Comparison of ENCODE assay signal across 1 cellular context in the genomic region with DNA sequence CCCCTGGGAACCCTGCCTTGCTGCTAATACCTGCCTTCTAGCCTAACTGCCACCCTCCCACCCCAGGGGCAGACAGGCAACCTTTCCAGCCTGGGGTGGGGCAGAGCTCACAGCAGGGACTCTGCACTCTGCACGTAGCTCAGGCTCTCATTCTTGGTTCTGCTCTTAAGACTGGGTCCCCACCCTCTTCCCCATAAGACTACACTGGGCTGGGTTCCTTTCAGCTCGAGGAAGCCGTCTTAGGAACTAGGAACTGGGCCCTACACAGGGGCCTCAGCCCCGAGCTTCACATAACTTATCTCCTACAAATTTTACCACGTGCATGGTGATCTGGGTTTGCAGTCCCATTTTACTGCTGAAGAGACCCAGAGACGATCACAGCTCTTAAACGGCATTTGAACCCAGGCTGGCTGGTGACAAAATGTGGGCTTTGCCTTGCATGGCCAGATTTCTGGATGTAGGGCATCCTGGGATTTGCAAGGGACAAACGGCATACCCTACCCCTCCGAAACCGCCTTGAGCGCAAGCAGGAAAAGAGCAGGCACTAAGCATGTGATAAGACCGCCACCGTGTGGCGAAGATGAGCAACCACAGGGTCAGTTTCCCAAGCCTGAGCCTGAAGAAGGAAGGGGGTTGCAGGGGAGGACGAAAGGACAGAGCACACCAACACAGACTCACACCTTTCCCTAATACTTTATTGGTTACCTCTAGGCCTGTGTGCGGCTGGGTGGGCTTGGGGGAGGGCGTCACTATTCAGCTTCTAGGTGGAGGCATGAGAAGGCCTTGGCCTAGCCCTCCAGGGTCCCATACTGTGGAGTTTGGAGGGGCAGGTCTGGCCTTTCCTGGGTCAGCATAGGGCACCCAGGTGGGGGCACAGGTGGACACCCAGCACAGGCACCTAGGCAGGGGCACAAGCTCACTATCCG.
TF ChIP-seq lines count a peak whose summit lies in the region.

No MANE protein-coding gene starts in this region.

TF ChIP-seq in HEK293, 187 proteins besides CTCF, POLR2A, EP300 and RAD21 (continued from another document and continues in another):
- TF ChIP-seq, protein P1, sequence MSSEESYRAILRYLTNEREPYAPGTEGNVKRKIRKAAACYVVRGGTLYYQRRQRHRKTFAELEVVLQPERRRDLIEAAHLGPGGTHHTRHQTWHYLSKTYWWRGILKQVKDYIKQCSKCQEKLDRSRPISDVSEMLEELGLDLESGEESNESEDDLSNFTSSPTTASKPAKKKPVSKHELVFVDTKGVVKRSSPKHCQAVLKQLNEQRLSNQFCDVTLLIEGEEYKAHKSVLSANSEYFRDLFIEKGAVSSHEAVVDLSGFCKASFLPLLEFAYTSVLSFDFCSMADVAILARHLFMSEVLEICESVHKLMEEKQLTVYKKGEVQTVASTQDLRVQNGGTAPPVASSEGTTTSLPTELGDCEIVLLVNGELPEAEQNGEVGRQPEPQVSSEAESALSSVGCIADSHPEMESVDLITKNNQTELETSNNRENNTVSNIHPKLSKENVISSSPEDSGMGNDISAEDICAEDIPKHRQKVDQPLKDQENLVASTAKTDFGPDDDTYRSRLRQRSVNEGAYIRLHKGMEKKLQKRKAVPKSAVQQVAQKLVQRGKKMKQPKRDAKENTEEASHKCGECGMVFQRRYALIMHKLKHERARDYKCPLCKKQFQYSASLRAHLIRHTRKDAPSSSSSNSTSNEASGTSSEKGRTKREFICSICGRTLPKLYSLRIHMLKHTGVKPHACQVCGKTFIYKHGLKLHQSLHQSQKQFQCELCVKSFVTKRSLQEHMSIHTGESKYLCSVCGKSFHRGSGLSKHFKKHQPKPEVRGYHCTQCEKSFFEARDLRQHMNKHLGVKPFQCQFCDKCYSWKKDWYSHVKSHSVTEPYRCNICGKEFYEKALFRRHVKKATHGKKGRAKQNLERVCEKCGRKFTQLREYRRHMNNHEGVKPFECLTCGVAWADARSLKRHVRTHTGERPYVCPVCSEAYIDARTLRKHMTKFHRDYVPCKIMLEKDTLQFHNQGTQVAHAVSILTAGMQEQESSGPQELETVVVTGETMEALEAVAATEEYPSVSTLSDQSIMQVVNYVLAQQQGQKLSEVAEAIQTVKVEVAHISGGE (tag by site-specific recombination; conservative IDR thresholded peaks at IDR 0.05; ENCODE audit: low read depth), result peak; percentile 47; the same call in 1 of the 2 replicates
- TF ChIP-seq ZFP69B (tag by site-specific recombination; IDR thresholded peaks at IDR 0.05) (0 out of 2 replicates have a peak, but pooled peaks have one; percentile 28), ZBTB21 (tag by site-specific recombination; IDR thresholded peaks at IDR 0.05) (no peak), ZNF114 (tag by site-specific recombination; IDR thresholded peaks at IDR 0.05) (no peak), ZNF747 (tag by site-specific recombination; IDR thresholded peaks at IDR 0.05) (no peak), RBAK (tag by site-specific recombination; IDR thresholded peaks at IDR 0.05) (no peak), ZNF514 (tag by site-specific recombination; IDR thresholded peaks at IDR 0.05) (no peak), ZNF112 (tag by site-specific recombination; IDR thresholded peaks at IDR 0.05) (no peak), ZNF214 (tag by site-specific recombination; IDR thresholded peaks at IDR 0.05; ENCODE audit: borderline replicate concordance) (no peak), ZNF202 (tag by site-specific recombination; IDR thresholded peaks at IDR 0.05; ENCODE audit: borderline replicate concordance) (no peak), ZNF133 (tag by site-specific recombination; IDR thresholded peaks at IDR 0.05) (no peak), REPIN1 (tag by site-specific recombination; IDR thresholded peaks at IDR 0.05; ENCODE audit: low read depth) (no peak), BCL11A (tag by site-specific recombination; IDR thresholded peaks at IDR 0.05; ENCODE audit: low read depth) (no peak), SP7 (tag by site-specific recombination; IDR thresholded peaks at IDR 0.05) (peak; percentile 46; the same call in 1 of the 2 replicates), ZNF335 (tag by site-specific recombination; conservative IDR thresholded peaks at IDR 0.05) (0 out of 2 replicates have a peak, but pooled peaks have one; percentile 29), OVOL3 (tag by site-specific recombination; IDR thresholded peaks at IDR 0.05) (no peak), ZNF157 (tag by site-specific recombination; IDR thresholded peaks at IDR 0.05) (no peak), MEIS1 (CRISPR knock-in tag; IDR thresholded peaks at IDR 0.05; ENCODE audit: borderline replicate concordance) (no peak), SETDB1 (IDR thresholded peaks at IDR 0.05; ENCODE audit: insufficient read length, low read length) (no peak), ZNF132 (tag by site-specific recombination; IDR thresholded peaks at IDR 0.05; ENCODE audit: borderline replicate concordance) (no peak), ZBTB17 (tag by site-specific recombination; IDR thresholded peaks at IDR 0.05) (peak; percentile 35; the same call in 1 of the 2 replicates), KLF1 (tag by site-specific recombination; IDR thresholded peaks at IDR 0.05) (peak; percentile 86), ZNF658 (tag by site-specific recombination; IDR thresholded peaks at IDR 0.05) (no peak), GLIS2 (tag by site-specific recombination; IDR thresholded peaks at IDR 0.05) (no peak), ZNF677 (tag by site-specific recombination; IDR thresholded peaks at IDR 0.05) (no peak)
- TF ChIP-seq, protein P2, sequence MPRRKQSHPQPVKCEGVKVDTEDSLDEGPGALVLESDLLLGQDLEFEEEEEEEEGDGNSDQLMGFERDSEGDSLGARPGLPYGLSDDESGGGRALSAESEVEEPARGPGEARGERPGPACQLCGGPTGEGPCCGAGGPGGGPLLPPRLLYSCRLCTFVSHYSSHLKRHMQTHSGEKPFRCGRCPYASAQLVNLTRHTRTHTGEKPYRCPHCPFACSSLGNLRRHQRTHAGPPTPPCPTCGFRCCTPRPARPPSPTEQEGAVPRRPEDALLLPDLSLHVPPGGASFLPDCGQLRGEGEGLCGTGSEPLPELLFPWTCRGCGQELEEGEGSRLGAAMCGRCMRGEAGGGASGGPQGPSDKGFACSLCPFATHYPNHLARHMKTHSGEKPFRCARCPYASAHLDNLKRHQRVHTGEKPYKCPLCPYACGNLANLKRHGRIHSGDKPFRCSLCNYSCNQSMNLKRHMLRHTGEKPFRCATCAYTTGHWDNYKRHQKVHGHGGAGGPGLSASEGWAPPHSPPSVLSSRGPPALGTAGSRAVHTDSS (tag by site-specific recombination; IDR thresholded peaks at IDR 0.05), result no peak
- TF ChIP-seq, protein P3, sequence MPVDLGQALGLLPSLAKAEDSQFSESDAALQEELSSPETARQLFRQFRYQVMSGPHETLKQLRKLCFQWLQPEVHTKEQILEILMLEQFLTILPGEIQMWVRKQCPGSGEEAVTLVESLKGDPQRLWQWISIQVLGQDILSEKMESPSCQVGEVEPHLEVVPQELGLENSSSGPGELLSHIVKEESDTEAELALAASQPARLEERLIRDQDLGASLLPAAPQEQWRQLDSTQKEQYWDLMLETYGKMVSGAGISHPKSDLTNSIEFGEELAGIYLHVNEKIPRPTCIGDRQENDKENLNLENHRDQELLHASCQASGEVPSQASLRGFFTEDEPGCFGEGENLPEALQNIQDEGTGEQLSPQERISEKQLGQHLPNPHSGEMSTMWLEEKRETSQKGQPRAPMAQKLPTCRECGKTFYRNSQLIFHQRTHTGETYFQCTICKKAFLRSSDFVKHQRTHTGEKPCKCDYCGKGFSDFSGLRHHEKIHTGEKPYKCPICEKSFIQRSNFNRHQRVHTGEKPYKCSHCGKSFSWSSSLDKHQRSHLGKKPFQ (tag by site-specific recombination; IDR thresholded peaks at IDR 0.05), result peak; percentile 81
- TF ChIP-seq, protein P4, sequence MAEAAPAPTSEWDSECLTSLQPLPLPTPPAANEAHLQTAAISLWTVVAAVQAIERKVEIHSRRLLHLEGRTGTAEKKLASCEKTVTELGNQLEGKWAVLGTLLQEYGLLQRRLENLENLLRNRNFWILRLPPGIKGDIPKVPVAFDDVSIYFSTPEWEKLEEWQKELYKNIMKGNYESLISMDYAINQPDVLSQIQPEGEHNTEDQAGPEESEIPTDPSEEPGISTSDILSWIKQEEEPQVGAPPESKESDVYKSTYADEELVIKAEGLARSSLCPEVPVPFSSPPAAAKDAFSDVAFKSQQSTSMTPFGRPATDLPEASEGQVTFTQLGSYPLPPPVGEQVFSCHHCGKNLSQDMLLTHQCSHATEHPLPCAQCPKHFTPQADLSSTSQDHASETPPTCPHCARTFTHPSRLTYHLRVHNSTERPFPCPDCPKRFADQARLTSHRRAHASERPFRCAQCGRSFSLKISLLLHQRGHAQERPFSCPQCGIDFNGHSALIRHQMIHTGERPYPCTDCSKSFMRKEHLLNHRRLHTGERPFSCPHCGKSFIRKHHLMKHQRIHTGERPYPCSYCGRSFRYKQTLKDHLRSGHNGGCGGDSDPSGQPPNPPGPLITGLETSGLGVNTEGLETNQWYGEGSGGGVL (tag by site-specific recombination; IDR thresholded peaks at IDR 0.05), result no peak
- TF ChIP-seq, protein P5, sequence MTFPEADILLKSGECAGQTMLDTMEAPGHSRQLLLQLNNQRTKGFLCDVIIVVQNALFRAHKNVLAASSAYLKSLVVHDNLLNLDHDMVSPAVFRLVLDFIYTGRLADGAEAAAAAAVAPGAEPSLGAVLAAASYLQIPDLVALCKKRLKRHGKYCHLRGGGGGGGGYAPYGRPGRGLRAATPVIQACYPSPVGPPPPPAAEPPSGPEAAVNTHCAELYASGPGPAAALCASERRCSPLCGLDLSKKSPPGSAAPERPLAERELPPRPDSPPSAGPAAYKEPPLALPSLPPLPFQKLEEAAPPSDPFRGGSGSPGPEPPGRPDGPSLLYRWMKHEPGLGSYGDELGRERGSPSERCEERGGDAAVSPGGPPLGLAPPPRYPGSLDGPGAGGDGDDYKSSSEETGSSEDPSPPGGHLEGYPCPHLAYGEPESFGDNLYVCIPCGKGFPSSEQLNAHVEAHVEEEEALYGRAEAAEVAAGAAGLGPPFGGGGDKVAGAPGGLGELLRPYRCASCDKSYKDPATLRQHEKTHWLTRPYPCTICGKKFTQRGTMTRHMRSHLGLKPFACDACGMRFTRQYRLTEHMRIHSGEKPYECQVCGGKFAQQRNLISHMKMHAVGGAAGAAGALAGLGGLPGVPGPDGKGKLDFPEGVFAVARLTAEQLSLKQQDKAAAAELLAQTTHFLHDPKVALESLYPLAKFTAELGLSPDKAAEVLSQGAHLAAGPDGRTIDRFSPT (tag by site-specific recombination; IDR thresholded peaks at IDR 0.05), result no peak; the same call in 1 of the 2 replicates
- TF ChIP-seq, protein P6, sequence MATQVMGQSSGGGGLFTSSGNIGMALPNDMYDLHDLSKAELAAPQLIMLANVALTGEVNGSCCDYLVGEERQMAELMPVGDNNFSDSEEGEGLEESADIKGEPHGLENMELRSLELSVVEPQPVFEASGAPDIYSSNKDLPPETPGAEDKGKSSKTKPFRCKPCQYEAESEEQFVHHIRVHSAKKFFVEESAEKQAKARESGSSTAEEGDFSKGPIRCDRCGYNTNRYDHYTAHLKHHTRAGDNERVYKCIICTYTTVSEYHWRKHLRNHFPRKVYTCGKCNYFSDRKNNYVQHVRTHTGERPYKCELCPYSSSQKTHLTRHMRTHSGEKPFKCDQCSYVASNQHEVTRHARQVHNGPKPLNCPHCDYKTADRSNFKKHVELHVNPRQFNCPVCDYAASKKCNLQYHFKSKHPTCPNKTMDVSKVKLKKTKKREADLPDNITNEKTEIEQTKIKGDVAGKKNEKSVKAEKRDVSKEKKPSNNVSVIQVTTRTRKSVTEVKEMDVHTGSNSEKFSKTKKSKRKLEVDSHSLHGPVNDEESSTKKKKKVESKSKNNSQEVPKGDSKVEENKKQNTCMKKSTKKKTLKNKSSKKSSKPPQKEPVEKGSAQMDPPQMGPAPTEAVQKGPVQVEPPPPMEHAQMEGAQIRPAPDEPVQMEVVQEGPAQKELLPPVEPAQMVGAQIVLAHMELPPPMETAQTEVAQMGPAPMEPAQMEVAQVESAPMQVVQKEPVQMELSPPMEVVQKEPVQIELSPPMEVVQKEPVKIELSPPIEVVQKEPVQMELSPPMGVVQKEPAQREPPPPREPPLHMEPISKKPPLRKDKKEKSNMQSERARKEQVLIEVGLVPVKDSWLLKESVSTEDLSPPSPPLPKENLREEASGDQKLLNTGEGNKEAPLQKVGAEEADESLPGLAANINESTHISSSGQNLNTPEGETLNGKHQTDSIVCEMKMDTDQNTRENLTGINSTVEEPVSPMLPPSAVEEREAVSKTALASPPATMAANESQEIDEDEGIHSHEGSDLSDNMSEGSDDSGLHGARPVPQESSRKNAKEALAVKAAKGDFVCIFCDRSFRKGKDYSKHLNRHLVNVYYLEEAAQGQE (tag by site-specific recombination; IDR thresholded peaks at IDR 0.05), result no peak
- TF ChIP-seq, protein P7, sequence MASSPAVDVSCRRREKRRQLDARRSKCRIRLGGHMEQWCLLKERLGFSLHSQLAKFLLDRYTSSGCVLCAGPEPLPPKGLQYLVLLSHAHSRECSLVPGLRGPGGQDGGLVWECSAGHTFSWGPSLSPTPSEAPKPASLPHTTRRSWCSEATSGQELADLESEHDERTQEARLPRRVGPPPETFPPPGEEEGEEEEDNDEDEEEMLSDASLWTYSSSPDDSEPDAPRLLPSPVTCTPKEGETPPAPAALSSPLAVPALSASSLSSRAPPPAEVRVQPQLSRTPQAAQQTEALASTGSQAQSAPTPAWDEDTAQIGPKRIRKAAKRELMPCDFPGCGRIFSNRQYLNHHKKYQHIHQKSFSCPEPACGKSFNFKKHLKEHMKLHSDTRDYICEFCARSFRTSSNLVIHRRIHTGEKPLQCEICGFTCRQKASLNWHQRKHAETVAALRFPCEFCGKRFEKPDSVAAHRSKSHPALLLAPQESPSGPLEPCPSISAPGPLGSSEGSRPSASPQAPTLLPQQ (tag by site-specific recombination; IDR thresholded peaks at IDR 0.05), result 0 out of 2 replicates have a peak, but pooled peaks have one; percentile 35
- TF ChIP-seq, protein P8, sequence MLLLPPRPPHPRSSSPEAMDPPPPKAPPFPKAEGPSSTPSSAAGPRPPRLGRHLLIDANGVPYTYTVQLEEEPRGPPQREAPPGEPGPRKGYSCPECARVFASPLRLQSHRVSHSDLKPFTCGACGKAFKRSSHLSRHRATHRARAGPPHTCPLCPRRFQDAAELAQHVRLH (tag by site-specific recombination; IDR thresholded peaks at IDR 0.05), result no peak
- TF ChIP-seq, protein P9, sequence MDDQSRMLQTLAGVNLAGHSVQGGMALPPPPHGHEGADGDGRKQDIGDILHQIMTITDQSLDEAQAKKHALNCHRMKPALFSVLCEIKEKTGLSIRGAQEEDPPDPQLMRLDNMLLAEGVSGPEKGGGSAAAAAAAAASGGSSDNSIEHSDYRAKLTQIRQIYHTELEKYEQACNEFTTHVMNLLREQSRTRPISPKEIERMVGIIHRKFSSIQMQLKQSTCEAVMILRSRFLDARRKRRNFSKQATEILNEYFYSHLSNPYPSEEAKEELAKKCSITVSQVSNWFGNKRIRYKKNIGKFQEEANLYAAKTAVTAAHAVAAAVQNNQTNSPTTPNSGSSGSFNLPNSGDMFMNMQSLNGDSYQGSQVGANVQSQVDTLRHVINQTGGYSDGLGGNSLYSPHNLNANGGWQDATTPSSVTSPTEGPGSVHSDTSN (CRISPR knock-in tag; IDR thresholded peaks at IDR 0.05), result no peak
- TF ChIP-seq, protein P10, sequence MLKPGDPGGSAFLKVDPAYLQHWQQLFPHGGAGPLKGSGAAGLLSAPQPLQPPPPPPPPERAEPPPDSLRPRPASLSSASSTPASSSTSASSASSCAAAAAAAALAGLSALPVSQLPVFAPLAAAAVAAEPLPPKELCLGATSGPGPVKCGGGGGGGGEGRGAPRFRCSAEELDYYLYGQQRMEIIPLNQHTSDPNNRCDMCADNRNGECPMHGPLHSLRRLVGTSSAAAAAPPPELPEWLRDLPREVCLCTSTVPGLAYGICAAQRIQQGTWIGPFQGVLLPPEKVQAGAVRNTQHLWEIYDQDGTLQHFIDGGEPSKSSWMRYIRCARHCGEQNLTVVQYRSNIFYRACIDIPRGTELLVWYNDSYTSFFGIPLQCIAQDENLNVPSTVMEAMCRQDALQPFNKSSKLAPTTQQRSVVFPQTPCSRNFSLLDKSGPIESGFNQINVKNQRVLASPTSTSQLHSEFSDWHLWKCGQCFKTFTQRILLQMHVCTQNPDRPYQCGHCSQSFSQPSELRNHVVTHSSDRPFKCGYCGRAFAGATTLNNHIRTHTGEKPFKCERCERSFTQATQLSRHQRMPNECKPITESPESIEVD (tag by site-specific recombination; IDR thresholded peaks at IDR 0.05), result no peak
